ENCODE assay signal across 8 cellular contexts in the genomic region with DNA sequence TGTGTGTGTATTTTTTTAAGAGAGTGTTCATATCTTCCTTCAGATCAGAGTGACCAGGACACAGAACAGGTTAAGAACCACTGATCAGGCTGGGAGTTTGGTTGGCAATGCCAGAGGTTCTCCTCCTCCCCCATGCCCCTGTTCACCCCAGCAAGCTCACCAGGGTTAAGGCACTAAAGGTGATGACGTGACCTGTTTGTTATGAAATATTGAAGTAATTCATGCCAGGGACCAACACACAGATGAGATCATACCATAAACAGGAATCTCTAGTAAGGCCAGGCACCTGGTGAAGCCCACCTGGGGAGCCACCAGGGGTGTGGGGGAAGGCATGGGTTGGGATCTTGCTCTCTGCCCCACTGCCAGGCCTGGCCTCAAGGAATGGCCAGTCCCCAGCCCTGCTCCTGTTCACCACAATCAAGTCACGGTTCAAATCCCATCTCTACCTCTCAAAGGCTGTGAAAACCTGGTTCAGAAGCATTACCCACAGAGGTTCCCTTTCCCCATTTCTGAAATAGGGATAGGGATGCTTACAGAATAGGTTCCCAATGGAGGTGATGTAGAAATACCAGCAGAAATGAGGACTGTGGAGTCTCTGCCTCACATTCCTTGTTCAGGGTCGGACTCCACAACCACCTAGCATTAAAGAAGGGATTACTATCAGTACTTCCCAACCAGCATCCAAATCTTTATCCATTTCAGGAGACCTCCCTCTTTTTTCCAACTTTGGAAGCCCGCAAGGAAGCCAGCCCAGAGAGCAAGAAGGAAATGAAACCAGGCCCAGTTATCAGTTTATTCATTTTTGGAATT. TPM values are rescaled to one million over a fixed set of nuclear protein-coding genes. Genes with fewer than 3 reads are reported as not detected.
A peak's percentile ranks its signal among the peaks of the same experiment; 100 is the strongest.
DNase-seq lines count a peak whose midpoint lies in the region.

No MANE protein-coding gene starts in this region.

- peak overlapping the region; percentile 99 for H3K27ac ChIP-seq in SJCRH30

- peak overlapping the region; percentile 79 for H3K4me3 ChIP-seq in SJCRH30

- peaks cover 21% of the 10 kb centered on the region for H3K36me3 ChIP-seq in SJCRH30

- peaks cover 48% of the 10 kb centered on the region for H3K4me1 ChIP-seq in SJCRH30

- DNase-seq in NCI-H2081 (lab: John Stamatoyannopoulos, UW), result peak; percentile 19 to 64
- DNase-seq in NCI-H2081 treated with DMSO at 0.1 percent for 48 hours (lab: John Stamatoyannopoulos, UW), result no peak
- peak in 1 of 2 experiments; percentile 58 for DNase-seq in SJCRH30
- DNase-seq in fibroblast of gingiva (ENCODE audit: low read depth), result peak; percentile 23
- DNase-seq in renal cortical epithelial cell (ENCODE audit: low read depth), result peak; percentile 44
- no peak for DNase-seq in NCI-H1048 (lab: John Stamatoyannopoulos, UW)
- no peak for DNase-seq in stimulated activated CD4-positive, alpha-beta T cell treated with anti-CD3 and anti-CD28 coated beads, Interleukin-1b, Interleukin-23, amount 100 ng/mL, for 48 hours
- DNase-seq in SK-N-DZ (ENCODE audit: low spot score), result no peak

- no peaks in the 10 kb centered on the region for H3K27me3 ChIP-seq in SJCRH30

- H3K9me3 ChIP-seq in SJCRH30 (replicated peaks), result no peaks in the 10 kb centered on the region

RNA-seq across cellular contexts. Expression of a gene that starts 2.4 kb away (rescaled TPM):
- 332 and 336 TPM in 2 replicates for total RNA-seq in SJCRH30 (2014; rRNA removed; shearing (Covaris generic))
- 29.9 and 65.3 TPM in 2 replicates for total RNA-seq in renal cortical epithelial cell
- 79.5 and 102 TPM in 2 replicates for polyA plus RNA-seq in SK-N-DZ (2014; cell fraction: cytosol; rRNA removed)
- 83.1 and 85.5 TPM in 2 replicates for polyA plus RNA-seq in SK-N-DZ (2014; cell fraction: nucleus; rRNA removed)

RNA-seq across cellular contexts. Expression of a gene that starts 25.8 kb away (rescaled TPM):
- total RNA-seq in SJCRH30 (2014; rRNA removed; shearing (Covaris generic)), result 33.5 and 43.2 TPM in 2 replicates
- 0.15 and 0.69 TPM in 2 replicates for total RNA-seq in renal cortical epithelial cell
- polyA plus RNA-seq in SK-N-DZ (2014; cell fraction: cytosol; rRNA removed), result 26.6 and 31.0 TPM in 2 replicates
- 19.0 and 22.7 TPM in 2 replicates for polyA plus RNA-seq in SK-N-DZ (2014; cell fraction: nucleus; rRNA removed)

Comparison
In these comparisons a context has a peak if more than half of its experiments do, and no peak if none do; other contexts are left out.
1. DNase-seq: peak in NCI-H2081 (2 of 2), fibroblast of gingiva (single experiment) and renal cortical epithelial cell (single experiment); none in NCI-H2081 treated with DMSO at 0.1 percent for 48 hours (single experiment), NCI-H1048 (single experiment), stimulated activated CD4-positive, alpha-beta T cell treated with anti-CD3 and anti-CD28 coated beads, Interleukin-1b, Interleukin-23, amount 100 ng/mL, for 48 hours (single experiment) and SK-N-DZ (single experiment).
2. RNA of a gene that starts 25.8 kb away (total RNA-seq): 33.5 to 43.2 TPM in SJCRH30; 0.15 to 0.69 TPM in renal cortical epithelial cell; every median in the first group is over 10 times any median in the second.